ENCODE assay signal across 8 cellular contexts in the genomic region with DNA sequence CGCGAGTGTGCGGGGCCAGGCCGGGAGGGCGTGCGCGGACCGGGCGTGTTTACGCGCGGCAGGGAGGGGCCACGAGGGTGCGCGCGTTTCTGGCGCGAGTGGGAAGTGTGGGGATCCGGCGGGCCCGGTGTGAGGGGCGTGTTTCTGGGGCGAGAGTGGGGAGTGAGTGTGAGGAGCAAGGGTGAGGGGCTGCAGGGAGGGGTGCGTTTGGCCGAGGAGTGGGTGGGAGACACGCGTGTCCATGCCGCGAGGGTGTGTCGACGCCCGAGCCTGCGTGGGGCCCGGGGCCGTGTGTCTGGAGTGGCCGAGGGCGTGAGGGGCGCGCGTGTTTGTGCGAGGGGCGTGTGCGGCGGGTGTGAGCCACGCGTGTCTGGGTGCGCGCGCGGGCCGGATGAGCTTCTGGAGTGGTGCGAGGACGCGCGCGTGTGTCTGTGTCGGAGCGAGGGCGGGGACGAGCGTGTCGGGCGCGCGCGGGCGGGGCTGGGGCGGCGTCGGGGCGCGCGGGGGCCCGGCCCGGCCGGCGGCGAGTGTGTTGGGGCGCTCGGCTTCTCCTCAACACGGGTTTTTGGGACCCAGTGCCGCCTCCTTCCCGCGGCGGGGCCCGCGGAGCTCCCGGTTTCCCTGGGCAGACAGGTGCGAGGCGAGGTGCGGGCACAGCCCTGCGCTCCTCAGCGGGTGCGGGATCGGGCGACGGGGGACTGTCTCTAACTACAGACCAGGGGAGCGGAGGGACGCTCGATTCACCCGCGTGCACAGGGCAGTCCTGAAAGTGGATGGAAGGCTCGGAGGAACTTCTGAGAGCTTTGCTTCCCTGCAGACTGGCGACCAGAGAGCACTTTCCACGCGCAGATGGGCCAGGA.
DNase-seq lines count a peak whose midpoint lies in the region; ATAC-seq, FAIRE-seq and TF ChIP-seq lines count a peak whose summit lies in the region.

No MANE protein-coding gene starts in this region.

- H3K9me3 ChIP-seq in ascending aorta (no peaks in the 10 kb centered on the region), iPS DF 6.9 (ENCODE audit: control insufficient read depth, insufficient read depth, low read length) (no peaks in the 10 kb centered on the region), small intestine (ENCODE audit: control insufficient read depth, low read depth) (no peaks in the 10 kb centered on the region)

- WGBS in iPS DF 6.9 (ENCODE audit: insufficient coverage, insufficient read length) = no CpG with 5 or more reads among the region's 106 CpGs
- WGBS in small intestine, 3 donors = 4 to 6% (median 6%) methylated on average over 66 to 106 of the region's 106 CpGs

- H3K27ac ChIP-seq in ascending aorta = no peak overlapping the region
- no peak overlapping the region for H3K27ac ChIP-seq in iPS DF 6.9 (ENCODE audit: low read length)
- H3K27ac ChIP-seq in small intestine (ENCODE audit: low read depth in 1 of 2, low read length in 1 of 2) = peak overlapping the region in 1 of 2 donors; percentile 5

- intact Hi-C loops in ascending aorta (cut with DNase I) = loop anchor here (2.0 kb wide), 1 partner anchor 66 kb away; the partner anchor contains the start of gene VAMP3

- H3K27me3 ChIP-seq in ascending aorta = no peaks in the 10 kb centered on the region
- H3K27me3 ChIP-seq in iPS DF 6.9 (ENCODE audit: control insufficient read depth, insufficient read depth, low read length) = peaks cover 5% of the 10 kb centered on the region; the same call in 1 of the 2 replicates
- peaks cover 0 to 2% of the 10 kb centered on the region in 2 donors for H3K27me3 ChIP-seq in small intestine (ENCODE audit: control insufficient read depth in 2 of 2, insufficient read depth in 2 of 2, low read length in 2 of 2)

- ATAC-seq in activated naive CD4-positive, alpha-beta T cell treated with anti-CD3 and anti-CD28 coated beads, Interleukin-2, amount 50 U/mL, for 72 hours = no peak
- no peak for ATAC-seq in HG03025 (IDR thresholded peaks at IDR 0.05; ENCODE audit: low FRiP score, unreplicated experiment)
- ATAC-seq in GM19455 (IDR thresholded peaks at IDR 0.05; ENCODE audit: unreplicated experiment) = no peak

- H3K9me3 Mint-ChIP-seq in activated naive CD4-positive, alpha-beta T cell treated with anti-CD3 and anti-CD28 coated beads, Interleukin-2, amount 50 U/mL, for 72 hours = no peaks in the 10 kb centered on the region

- peak overlapping the region; percentile 60 to 64 for H3K4me3 ChIP-seq in ascending aorta
- H3K4me3 ChIP-seq in iPS DF 6.9 (ENCODE audit: low read length) = peak overlapping the region; percentile 65; the same call in 1 of the 2 replicates
- peak overlapping the region; percentile 42 to 56 for H3K4me3 ChIP-seq in small intestine (ENCODE audit: low read depth in 1 of 2, low read length in 2 of 2)

- no peak for TF ChIP-seq CTCF in ascending aorta (IDR thresholded peaks at IDR 0.05)

- H3K27ac Mint-ChIP-seq in activated naive CD4-positive, alpha-beta T cell treated with anti-CD3 and anti-CD28 coated beads, Interleukin-2, amount 50 U/mL, for 72 hours = no peak overlapping the region

- peaks cover 3 to 7% of the 10 kb centered on the region in 2 donors for H3K4me1 ChIP-seq in ascending aorta
- H3K4me1 ChIP-seq in iPS DF 6.9 (ENCODE audit: control insufficient read depth, insufficient read depth, low read length) = peaks cover 8% of the 10 kb centered on the region; the same call in 1 of the 2 replicates
- H3K4me1 ChIP-seq in small intestine (ENCODE audit: control insufficient read depth in 2 of 2, insufficient read depth in 1 of 2, low read depth in 1 of 2, low read length in 1 of 2) = peaks cover 0 to 4% of the 10 kb centered on the region in 2 donors

- DNase-seq in activated naive CD4-positive, alpha-beta T cell (lab: John Stamatoyannopoulos, UW) = peak in 3 of 4 experiments; percentile 6 to 22 (median 7)
- DNase-seq in activated naive CD4-positive, alpha-beta T cell treated with anti-CD3 and anti-CD28 coated beads, Interleukin-2, amount 50 U/mL, for 72 hours (ENCODE audit: low spot score in 2 of 2) = no peak
- DNase-seq in ascending aorta (ENCODE audit: low spot score in 2 of 2) (no peak), iPS DF 6.9 (ENCODE audit: low read depth, low spot score) (no peak), small intestine (peak; percentile 15), AML-193 (lab: John Stamatoyannopoulos, UW) (no peak)

- peaks cover 0 to 5% of the 10 kb centered on the region in 2 donors for H3K36me3 Mint-ChIP-seq in activated naive CD4-positive, alpha-beta T cell treated with anti-CD3 and anti-CD28 coated beads, Interleukin-2, amount 50 U/mL, for 72 hours

- H3K36me3 ChIP-seq in ascending aorta = no peaks in the 10 kb centered on the region
- H3K36me3 ChIP-seq in iPS DF 6.9 (ENCODE audit: control insufficient read depth, insufficient read depth, low read length) = no peaks in the 10 kb centered on the region
- H3K36me3 ChIP-seq in small intestine (ENCODE audit: control insufficient read depth in 2 of 2, insufficient read depth in 2 of 2, low read length in 2 of 2) = no peaks in the 10 kb centered on the region

- no peak for FAIRE-seq in small intestine (lab: Jason Lieb, UNC)

Comparison
In these comparisons a context has a peak if more than half of its experiments do, and no peak if none do; other contexts are left out.
1. DNase-seq: peak in activated naive CD4-positive, alpha-beta T cell (3 of 4) and small intestine (single experiment); none in activated naive CD4-positive, alpha-beta T cell treated with anti-CD3 and anti-CD28 coated beads, Interleukin-2, amount 50 U/mL, for 72 hours (0 of 2), ascending aorta (0 of 2), iPS DF 6.9 (single experiment) and AML-193 (0 of 2).
2. Peak in every context shown above with its lines, with median percentiles within 50 percentile points of each other: H3K4me3 ChIP-seq.